ENCODE assay signal across 9 cellular contexts in the genomic region with DNA sequence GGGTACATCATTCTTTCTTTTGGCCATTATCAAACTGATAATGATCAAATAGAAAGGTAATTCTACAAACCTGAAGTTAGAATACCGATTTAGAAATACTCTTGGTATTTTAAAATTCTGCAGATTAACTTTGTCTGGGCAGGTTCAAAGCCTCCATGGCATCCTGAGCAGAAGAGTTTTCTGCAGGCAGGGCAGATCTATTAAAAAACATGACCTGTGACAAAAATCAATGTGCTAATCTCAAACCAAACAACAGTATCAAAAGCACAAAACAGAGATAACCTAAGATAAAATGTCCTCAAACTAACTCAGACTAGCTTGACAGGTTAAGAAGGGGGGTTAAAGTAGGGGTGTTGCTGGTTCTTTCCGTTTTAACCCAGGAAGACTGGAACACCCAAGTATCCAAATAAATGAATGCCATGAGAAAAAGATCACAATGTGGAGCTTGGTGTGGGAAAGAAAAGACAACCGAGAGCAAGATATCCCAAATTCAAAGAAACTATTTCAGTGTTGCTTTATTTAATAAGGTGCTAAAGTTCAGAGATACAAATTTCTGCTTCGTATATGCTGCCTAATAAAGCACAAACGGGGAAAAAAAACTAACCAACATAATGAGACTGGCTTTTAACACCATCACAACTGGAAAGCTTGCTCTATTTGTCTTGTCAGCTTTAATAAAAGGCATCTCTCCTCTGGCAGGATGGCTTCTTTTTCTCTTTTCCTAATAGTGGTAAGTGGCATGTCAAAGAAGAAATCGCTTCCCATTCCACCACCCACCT. TPM values are rescaled to one million over a fixed set of nuclear protein-coding genes. Genes with fewer than 3 reads are reported as not detected.
DNase-seq lines count a peak whose midpoint lies in the region.
"Had no signal": no experiment of that assay in that cellular context is flagged by ENCODE, and none has a peak within 500 bp of the region (broad histone marks: within the 10 kb centered on the region; RNA-seq: fewer than 3 reads in every experiment).

No MANE protein-coding gene starts in this region.

- H3K27me3 ChIP-seq in H7 (ENCODE audit: control insufficient read depth, insufficient read depth, low read length) (peaks cover 32% of the 10 kb centered on the region), iPS-15b (ENCODE audit: control insufficient read depth, insufficient read depth, low read length) (peaks cover 29% of the 10 kb centered on the region)

- H3K4me3 Mint-ChIP-seq in activated CD4-positive, alpha-beta memory T cell treated with anti-CD3 and anti-CD28 coated beads for 36 hours: no peak overlapping the region

- no peak overlapping the region for H3K27ac Mint-ChIP-seq in activated CD4-positive, alpha-beta memory T cell treated with anti-CD3 and anti-CD28 coated beads for 36 hours

- peak overlapping the region; percentile 47 for H3K9ac ChIP-seq in iPS-15b (ENCODE audit: low read depth, low read length)
- H3K9ac ChIP-seq: KMS-11 had no signal

- CTCF ChIA-PET in activated CD4-positive, alpha-beta memory T cell treated with anti-CD3 and anti-CD28 coated beads for 36 hours (lab: Charles Lee): no interaction called here

- peak overlapping the region in 7 of 21 experiments; percentile 73 to 87 (median 84) for H3K27ac ChIP-seq in skin epidermis
- H3K27ac ChIP-seq: KMS-11 had no signal

- H3K36me3 ChIP-seq in H7 (replicated peaks; ENCODE audit: control insufficient read depth, insufficient read depth, low read length) (no peaks in the 10 kb centered on the region), iPS-15b (ENCODE audit: control insufficient read depth, insufficient read depth, low read length) (no peaks in the 10 kb centered on the region)

- H3K4me3 ChIP-seq in H7 (ENCODE audit: insufficient read depth, low read depth, low read length) (peak overlapping the region; percentile 79), iPS-15b (ENCODE audit: low read depth, low read length) (peak overlapping the region; percentile 91), skin epidermis (peak overlapping the region in 5 of 7 experiments; percentile 42 to 62 (median 50))

- H3K9me3 Mint-ChIP-seq in activated CD4-positive, alpha-beta memory T cell treated with anti-CD3 and anti-CD28 coated beads for 36 hours: no peaks in the 10 kb centered on the region

- peaks cover 48% of the 10 kb centered on the region for H3K27me3 Mint-ChIP-seq in activated CD4-positive, alpha-beta memory T cell treated with anti-CD3 and anti-CD28 coated beads for 36 hours

- DNase-seq in H7 (no peak), amniotic epithelial cell (ENCODE audit: low read depth) (peak; percentile 20), anterior cingulate cortex (lab: John Stamatoyannopoulos, UW) (no peak), dermis blood vessel endothelial cell (no peak)
- no peak for DNase-seq in activated CD4-positive, alpha-beta memory T cell treated with anti-CD3 and anti-CD28 coated beads for 36 hours
- DNase-seq in activated CD4-positive, alpha-beta T cell treated with anti-CD3 and anti-CD28 coated beads for 1 hour: no peak

- no peaks in the 10 kb centered on the region for H3K9me3 ChIP-seq in iPS-15b (ENCODE audit: control insufficient read depth, insufficient read depth, low read length)

- POLR2A ChIA-PET in activated CD4-positive, alpha-beta memory T cell treated with anti-CD3 and anti-CD28 coated beads for 36 hours (lab: Charles Lee): no interaction called here

- peaks cover 3% of the 10 kb centered on the region for H3K4me1 ChIP-seq in iPS-15b (ENCODE audit: control insufficient read depth, insufficient read depth, low read length)

- H3K36me3 Mint-ChIP-seq in activated CD4-positive, alpha-beta memory T cell treated with anti-CD3 and anti-CD28 coated beads for 36 hours: no peaks in the 10 kb centered on the region

- peaks cover 25% of the 10 kb centered on the region for H3K4me1 Mint-ChIP-seq in activated CD4-positive, alpha-beta memory T cell treated with anti-CD3 and anti-CD28 coated beads for 36 hours (ENCODE audit: low read depth)

- intact Hi-C loops in activated CD4-positive, alpha-beta memory T cell treated with anti-CD3 and anti-CD28 coated beads for 36 hours (cut with micrococcal nuclease): no loop called here

RNA-seq across cellular contexts. Expression of gene EFNA5, which starts 2.4 kb away (rescaled TPM):
- 5.3 and 7.8 TPM in 2 replicates for total RNA-seq in H7 (2014; rRNA removed; shearing (Covaris generic))
- not detected for total RNA-seq in activated CD4-positive, alpha-beta memory T cell treated with anti-CD3 and anti-CD28 coated beads for 36 hours
- 36.1 and 77.0 TPM in 2 replicates for total RNA-seq in dermis blood vessel endothelial cell
